ENCODE assay signal across 10 cellular contexts in genomic region chr5:157350939-157351338, GRCh38.
A peak's percentile ranks its signal among the peaks of the same experiment; 100 is the strongest.
DNase-seq lines count a peak whose midpoint lies in the region; ATAC-seq lines count a peak whose summit lies in the region.
"Had no signal": no experiment of that assay in that cellular context is flagged by ENCODE, and none has a peak within 500 bp of the region (broad histone marks: within the 10 kb centered on the region; RNA-seq: fewer than 3 reads in every experiment).

No MANE protein-coding gene starts in this region.

- peaks cover 43% of the 10 kb centered on the region for H3K4me1 Mint-ChIP-seq in activated naive CD8-positive, alpha-beta T cell (ENCODE audit: low read depth)

- peak overlapping the region; percentile 94 to 100 for H3K27ac Mint-ChIP-seq in activated naive CD4-positive, alpha-beta T cell treated with anti-CD3 and anti-CD28 coated beads, Interleukin-2, amount 50 U/mL, for 72 hours
- H3K27ac Mint-ChIP-seq in activated naive CD8-positive, alpha-beta T cell, result peak overlapping the region; percentile 98

- peak overlapping the region; percentile 47 for H3K4me3 Mint-ChIP-seq in activated naive CD8-positive, alpha-beta T cell

- peaks cover 2 to 3% of the 10 kb centered on the region in 2 donors for H3K9me3 Mint-ChIP-seq in activated naive CD4-positive, alpha-beta T cell treated with anti-CD3 and anti-CD28 coated beads, Interleukin-2, amount 50 U/mL, for 72 hours
- no peaks in the 10 kb centered on the region for H3K9me3 Mint-ChIP-seq in activated naive CD8-positive, alpha-beta T cell (ENCODE audit: low read depth)

- ATAC-seq in activated naive CD4-positive, alpha-beta T cell treated with anti-CD3 and anti-CD28 coated beads, Interleukin-2, amount 50 U/mL, for 72 hours, result peak; percentile 87 to 89
- ATAC-seq in HG02759 (IDR thresholded peaks at IDR 0.05; ENCODE audit: unreplicated experiment) (peak; percentile 86), HG02970 (IDR thresholded peaks at IDR 0.05; ENCODE audit: low FRiP score, unreplicated experiment) (no peak)

- H3K27me3 Mint-ChIP-seq in activated naive CD8-positive, alpha-beta T cell, result no peaks in the 10 kb centered on the region

- intact Hi-C loops in head of caudate nucleus (cut with DNase I), result no loop called here

- H3K36me3 Mint-ChIP-seq in activated naive CD4-positive, alpha-beta T cell treated with anti-CD3 and anti-CD28 coated beads, Interleukin-2, amount 50 U/mL, for 72 hours, result peaks cover 29 to 84% of the 10 kb centered on the region in 2 donors
- H3K36me3 Mint-ChIP-seq in activated naive CD8-positive, alpha-beta T cell, result peaks cover 12% of the 10 kb centered on the region

- peak; percentile 20 to 23 for DNase-seq in activated naive CD4-positive, alpha-beta T cell treated with anti-CD3 and anti-CD28 coated beads, Interleukin-2, amount 50 U/mL, for 72 hours (ENCODE audit: low spot score in 2 of 2)
- DNase-seq in activated naive CD4-positive, alpha-beta T cell treated with Interleukin-2 at 50 U/mL for 16 hours, result no peak
- DNase-seq in head of caudate nucleus, result no peak
- no peak for DNase-seq in DMS 273 (lab: John Stamatoyannopoulos, UW; ENCODE audit: unreplicated experiment)
- no peak for DNase-seq in NCI-H69 (lab: John Stamatoyannopoulos, UW)
- DNase-seq: anterior cingulate cortex, NCI-H446 had no signal

Comparison
In these comparisons a context has a peak if more than half of its experiments do, and no peak if none do; other contexts are left out.
1. DNase-seq: peak in activated naive CD4-positive, alpha-beta T cell treated with anti-CD3 and anti-CD28 coated beads, Interleukin-2, amount 50 U/mL, for 72 hours (2 of 2); none in activated naive CD4-positive, alpha-beta T cell treated with Interleukin-2 at 50 U/mL for 16 hours (single experiment), head of caudate nucleus (0 of 42), DMS 273 (single experiment) and NCI-H69 (single experiment).